In the genomic region with DNA sequence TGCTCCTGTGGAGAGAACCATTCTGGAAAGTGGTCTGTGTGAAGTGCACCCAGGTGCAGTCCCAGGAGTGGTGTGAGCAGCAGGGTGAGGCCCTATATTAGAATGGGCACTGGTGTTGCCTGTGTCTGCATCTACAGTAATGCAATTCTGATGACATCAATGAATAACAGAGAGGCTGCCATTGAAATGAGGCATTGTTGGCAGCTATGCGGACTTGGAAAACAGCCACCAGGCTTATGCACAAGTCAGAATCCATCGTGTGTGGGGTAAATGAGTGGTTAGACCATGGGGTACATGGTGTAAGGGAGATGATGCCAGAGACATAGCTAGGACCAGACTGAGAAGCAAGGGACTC, we compare ENCODE assay signal across 11 cellular contexts. TPM values are rescaled to one million over a fixed set of nuclear protein-coding genes. Genes with fewer than 3 reads are reported as not detected.
DNase-seq lines count a peak whose midpoint lies in the region; ATAC-seq and TF ChIP-seq lines count a peak whose summit lies in the region.
"Had no signal": no experiment of that assay in that cellular context is flagged by ENCODE, and none has a peak within 500 bp of the region (broad histone marks: within the 10 kb centered on the region; RNA-seq: fewer than 3 reads in every experiment).

No MANE protein-coding gene starts in this region.

- H3K36me3 ChIP-seq in MG63 = no peaks in the 10 kb centered on the region

- no peak for ATAC-seq in T-cell (replicated peaks in 1 of 4)

- POLR2A ChIA-PET in AG04450 (lab: Yijun Ruan, JAX) (no interaction called here), T-cell (lab: Charles Lee) (interaction anchor here in 1 of 2 donors (0.6 kb wide), 1 partner anchor 13 kb away, joined by 3 read pairs; no protein-coding TSS in a partner anchor)

- TF ChIP-seq CTCF in AG04450 (IDR thresholded peaks at IDR 0.05; ENCODE audit: low read depth, low read length) (no peak), chondrocyte (IDR thresholded peaks at IDR 0.05) (no peak)

- H3K4me1 Mint-ChIP-seq in chondrocyte (ENCODE audit: low read depth) = peaks cover 32% of the 10 kb centered on the region
- peaks cover 11 to 23% (median 19%) of the 10 kb centered on the region in 3 donors for H3K4me1 Mint-ChIP-seq in T-cell

- H3K4me3 Mint-ChIP-seq in chondrocyte (ENCODE audit: unreplicated experiment) (no peak overlapping the region), T-cell (no peak overlapping the region)

- H3K9me3 ChIP-seq in AG04450 (ENCODE audit: control insufficient read depth, insufficient read depth, low read length) (no peaks in the 10 kb centered on the region), MG63 (0 out of 2 replicates have a peak, but pooled peaks cover 1% of the 10 kb centered on the region)

- peak overlapping the region; percentile 97 for H3K27ac ChIP-seq in AG04450 (ENCODE audit: low read depth, low read length)

- H3K36me3 Mint-ChIP-seq in chondrocyte (ENCODE audit: low read depth) = no peaks in the 10 kb centered on the region
- no peaks in the 10 kb centered on the region for H3K36me3 Mint-ChIP-seq in T-cell

- H3K4me3 ChIP-seq in AG04450 (ENCODE audit: low read depth, low read length) = no peak overlapping the region
- no peak overlapping the region for H3K4me3 ChIP-seq in MG63

- no peaks in the 10 kb centered on the region for H3K9me3 Mint-ChIP-seq in chondrocyte (ENCODE audit: low read depth)
- no peaks in the 10 kb centered on the region for H3K9me3 Mint-ChIP-seq in T-cell

- no peaks in the 10 kb centered on the region for H3K27me3 ChIP-seq in AG04450 (ENCODE audit: control insufficient read depth, insufficient read depth, low read length)
- H3K27me3 ChIP-seq in MG63 = no peaks in the 10 kb centered on the region

- DNase-seq in AG04450 (ENCODE audit: low read depth, low spot score) (no peak), MG63 (peak; percentile 94), chondrocyte (ENCODE audit: low spot score) (no peak), medulla oblongata (ENCODE audit: extremely low spot score) (peak; percentile 22), T1000 (lab: John Stamatoyannopoulos, UW) (no peak), NCI-H2227 treated with DMSO at 0.1 percent for 48 hours (lab: John Stamatoyannopoulos, UW) (no peak), NCI-H82 (lab: John Stamatoyannopoulos, UW) (no peak), T-cell (no peak)
- DNase-seq: activated CD4-positive, alpha-beta T cell treated with anti-CD3 and anti-CD28 coated beads, Interleukin-2, amount 50 U/mL, for 1 hour; NCI-H2081; stimulated activated CD4-positive, alpha-beta T cell treated with anti-CD3 and anti-CD28 coated beads, Interleukin-4, amount 100 ng/mL, for 1 hour had no signal

- CTCF ChIA-PET in AG04450 (lab: Charles Lee) = interaction anchor here (1.0 kb wide), 1 partner anchor 149 kb away, joined by 4 read pairs; no protein-coding TSS in a partner anchor
- CTCF ChIA-PET in T-cell (lab: Charles Lee) = interaction anchor here in 1 of 2 donors (0.6 kb wide), 2 partner anchors 28 to 1437 kb away, joined by 3 to 4 read pairs; no protein-coding TSS in a partner anchor

- H3K27me3 Mint-ChIP-seq in chondrocyte (ENCODE audit: low read depth) (no peaks in the 10 kb centered on the region), T-cell (peaks cover 0 to 3% of the 10 kb centered on the region in 2 donors)

- peak overlapping the region; percentile 58 for H3K27ac Mint-ChIP-seq in chondrocyte (ENCODE audit: unreplicated experiment)
- H3K27ac Mint-ChIP-seq in T-cell = no peak overlapping the region

RNA-seq across cellular contexts. Expression of a gene that starts 26.6 kb away (rescaled TPM):
- 16.7 and 20.8 TPM in 2 replicates for polyA plus RNA-seq in AG04450 (2011; rRNA removed)
- 4.8 and 6.7 TPM in 2 replicates for polyA minus RNA-seq in AG04450 (2011; rRNA and poly(A)+ RNA removed)
- 116 and 161 TPM in 2 replicates for total RNA-seq in MG63 (2014; rRNA removed; shearing (Covaris generic); ENCODE audit: low replicate concordance)
- total RNA-seq in chondrocyte (14.8 to 18.9 TPM (median 15.2 TPM) in 3 replicates), T-cell (10 to 100 TPM; 14.0 to 17.3 (median 15.3) TPM)

Comparison
In these comparisons a context has a peak if more than half of its experiments do, and no peak if none do; other contexts are left out.
1. DNase-seq: peak in MG63 (single experiment) and medulla oblongata (single experiment); none in AG04450 (single experiment), chondrocyte (single experiment), T1000 (single experiment), NCI-H2227 treated with DMSO at 0.1 percent for 48 hours (single experiment), NCI-H82 (single experiment) and T-cell (0 of 34).